17 cellular contexts compared by ENCODE assay signal in the genomic region with DNA sequence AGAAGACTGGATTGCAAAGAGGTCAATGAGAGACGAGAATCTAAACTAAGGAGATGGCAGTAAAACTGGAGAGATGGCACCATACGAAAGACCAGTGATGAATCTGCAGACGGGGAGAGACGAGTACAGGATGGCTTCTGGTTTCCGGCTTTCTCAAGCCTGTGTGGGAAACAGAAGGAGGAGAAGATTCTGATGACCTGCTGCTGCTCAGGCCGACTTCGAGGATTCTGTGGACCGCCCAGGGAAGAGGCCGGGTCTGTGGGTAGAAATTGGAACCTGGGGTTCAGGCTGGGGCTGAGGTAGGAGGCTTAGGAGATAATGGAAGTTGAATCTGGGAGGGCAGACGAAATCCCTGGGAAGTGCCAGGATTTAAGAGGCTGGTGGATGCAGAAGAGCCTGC. TPM values are rescaled to one million over a fixed set of nuclear protein-coding genes. Genes with fewer than 3 reads are reported as not detected.
DNase-seq lines count a peak whose midpoint lies in the region; ATAC-seq and TF ChIP-seq lines count a peak whose summit lies in the region.
"Had no signal": no experiment of that assay in that cellular context is flagged by ENCODE, and none has a peak within 500 bp of the region (broad histone marks: within the 10 kb centered on the region; RNA-seq: fewer than 3 reads in every experiment).

No MANE protein-coding gene starts in this region.

- CTCF ChIA-PET in Calu3 (lab: Charles Lee): no interaction called here

- H3K4me1 Mint-ChIP-seq in T-helper 17 cell (peaks cover 17% of the 10 kb centered on the region), Calu3 (ENCODE audit: low read depth, unreplicated experiment) (no peaks in the 10 kb centered on the region)
- no peaks in the 10 kb centered on the region for H3K4me1 Mint-ChIP-seq in central memory CD8-positive, alpha-beta T cell

- H3K27me3 ChIP-seq in sigmoid colon: no peaks in the 10 kb centered on the region
- H3K27me3 ChIP-seq in upper lobe of right lung: no peaks in the 10 kb centered on the region

- ATAC-seq in T-helper 17 cell: no peak
- no peak for ATAC-seq in central memory CD8-positive, alpha-beta T cell (replicated peaks; ENCODE audit: extremely low read depth, poor library complexity, severe bottlenecking)
- ATAC-seq in upper lobe of right lung: no peak
- ATAC-seq: CD8-positive, alpha-beta T cell had no signal

- peaks cover 7% of the 10 kb centered on the region for H3K36me3 Mint-ChIP-seq in T-helper 17 cell (ENCODE audit: low read depth)
- peaks cover 3% of the 10 kb centered on the region for H3K36me3 Mint-ChIP-seq in central memory CD8-positive, alpha-beta T cell (ENCODE audit: insufficient read depth)
- H3K36me3 Mint-ChIP-seq in Calu3 (ENCODE audit: insufficient read depth, unreplicated experiment): peaks cover 12% of the 10 kb centered on the region
- H3K36me3 Mint-ChIP-seq: CD8-positive, alpha-beta T cell had no signal

- no peaks in the 10 kb centered on the region for H3K9me3 ChIP-seq in T-helper 17 cell (ENCODE audit: control insufficient read depth, low read length, poor library complexity, severe bottlenecking)
- no peaks in the 10 kb centered on the region for H3K9me3 ChIP-seq in sigmoid colon
- no peaks in the 10 kb centered on the region for H3K9me3 ChIP-seq in upper lobe of right lung
- H3K9me3 ChIP-seq: Caco-2, HAP-1 had no signal

- H3K27ac Mint-ChIP-seq in T-helper 17 cell (peak overlapping the region; percentile 9), Calu3 (ENCODE audit: unreplicated experiment) (no peak overlapping the region)
- H3K27ac Mint-ChIP-seq in central memory CD8-positive, alpha-beta T cell (ENCODE audit: low read depth): peak overlapping the region; percentile 35
- H3K27ac Mint-ChIP-seq: CD8-positive, alpha-beta T cell; HFFc6 had no signal

- no TSS peak for BruUV-seq in Calu3 (replicated peaks; lab: Mats Ljungman, UMichigan)

- no peak for TF ChIP-seq POLR2A in sigmoid colon (IDR thresholded peaks at IDR 0.05)

- H3K27ac ChIP-seq in sigmoid colon (no peak overlapping the region), upper lobe of right lung (no peak overlapping the region)

- 93 to 96% methylated on average over 10 of the region's 10 CpGs for WGBS in sigmoid colon, 2 donors

- H3K4me1 ChIP-seq in sigmoid colon: no peaks in the 10 kb centered on the region
- no peaks in the 10 kb centered on the region for H3K4me1 ChIP-seq in upper lobe of right lung
- H3K4me1 ChIP-seq: Caco-2, HAP-1 had no signal

- H3K9me3 Mint-ChIP-seq in central memory CD8-positive, alpha-beta T cell: no peaks in the 10 kb centered on the region
- no peaks in the 10 kb centered on the region for H3K9me3 Mint-ChIP-seq in Calu3 (ENCODE audit: low read depth, unreplicated experiment)
- H3K9me3 Mint-ChIP-seq: CD8-positive, alpha-beta T cell; HFFc6 had no signal

- TF ChIP-seq CTCF in sigmoid colon (IDR thresholded peaks at IDR 0.05) (no peak), upper lobe of right lung (IDR thresholded peaks at IDR 0.05) (no peak), Calu3 (IDR thresholded peaks at IDR 0.05; ENCODE audit: unreplicated experiment) (no peak)

- H3K4me3 ChIP-seq in sigmoid colon (no peak overlapping the region), upper lobe of right lung (no peak overlapping the region)
- H3K4me3 ChIP-seq: HAP-1 had no signal

- DNase-seq in T-helper 17 cell: no peak
- DNase-seq in central memory CD8-positive, alpha-beta T cell (ENCODE audit: low spot score in 2 of 2): no peak
- DNase-seq in sigmoid colon: peak; percentile 32
- peak; percentile 16 for DNase-seq in upper lobe of right lung
- no peak for DNase-seq in Calu3
- DNase-seq in GDM1 (lab: John Stamatoyannopoulos, UW): no peak
- no peak for DNase-seq in NCI-H187 treated with DMSO at 0.1 percent for 48 hours (lab: John Stamatoyannopoulos, UW)
- DNase-seq: C1 segment of cervical spinal cord; Caco-2; CD8-positive, alpha-beta T cell; DMS 273 treated with DMSO at 0.1 percent for 48 hours; DMS79; EL; GF-D8; GOT3; HFFc6 had no signal

- H3K36me3 ChIP-seq in sigmoid colon: no peaks in the 10 kb centered on the region
- H3K36me3 ChIP-seq in upper lobe of right lung: no peaks in the 10 kb centered on the region
- H3K36me3 ChIP-seq: HAP-1 had no signal

- H3K27me3 Mint-ChIP-seq in T-helper 17 cell: no peaks in the 10 kb centered on the region
- H3K27me3 Mint-ChIP-seq in central memory CD8-positive, alpha-beta T cell: no peaks in the 10 kb centered on the region
- H3K27me3 Mint-ChIP-seq in Calu3 (ENCODE audit: unreplicated experiment): no peaks in the 10 kb centered on the region

- intact Hi-C loops in sigmoid colon (cut with DNase I): no loop called here
- intact Hi-C loops in upper lobe of right lung (cut with DNase I): no loop called here
- intact Hi-C loops in Calu3 (cut with micrococcal nuclease; ENCODE audit: unreplicated experiment): no loop called here

- H3K4me3 Mint-ChIP-seq in T-helper 17 cell (no peak overlapping the region), Calu3 (ENCODE audit: low read depth, unreplicated experiment) (no peak overlapping the region)
- H3K4me3 Mint-ChIP-seq in central memory CD8-positive, alpha-beta T cell: no peak overlapping the region
- H3K4me3 Mint-ChIP-seq: CD8-positive, alpha-beta T cell; HFFc6 had no signal

- no peak for TF ChIP-seq EP300 in sigmoid colon (IDR thresholded peaks at IDR 0.05)

RNA-seq across cellular contexts. Expression of a gene that starts 48.6 kb away (rescaled TPM):
- 100 to 1,000 TPM; 134 to 138 TPM for total RNA-seq in T-helper 17 cell
- total RNA-seq in sigmoid colon: 10 to 100 TPM; 20.6 to 29.9 (median 22.9) TPM
- 10 to 100 TPM; 30.0 to 49.5 (median 42.2) TPM for polyA plus RNA-seq in sigmoid colon
- total RNA-seq in upper lobe of right lung: 100 TPM
- total RNA-seq in Calu3 (2022): 66.6 and 102 TPM in 2 replicates

Comparison
In these comparisons a context has a peak if more than half of its experiments do, and no peak if none do; other contexts are left out.
1. DNase-seq: peak in sigmoid colon (single experiment) and upper lobe of right lung (single experiment); none in T-helper 17 cell (0 of 3), central memory CD8-positive, alpha-beta T cell (0 of 2), Calu3 (single experiment), GDM1 (single experiment) and NCI-H187 treated with DMSO at 0.1 percent for 48 hours (single experiment).